1 cellular context compared by ENCODE assay signal in genomic region chr10:48613015-48613414, GRCh38.
TF ChIP-seq lines count a peak whose summit lies in the region.

No MANE protein-coding gene starts in this region.

TF ChIP-seq in SK-N-SH treated with all-trans-retinoic acid at 6 μM for 48 hours, 23 proteins besides CTCF, POLR2A, EP300 and RAD21 (continued from another document):
- no peak for TF ChIP-seq ISL1 (CRISPR knock-in tag; IDR thresholded peaks at IDR 0.05)
